Comparison of ENCODE assay signal across 1 cellular context in genomic region chr19:532578-533484, GRCh38.
A peak's percentile ranks its signal among the peaks of the same experiment; 100 is the strongest.
TF ChIP-seq lines count a peak whose summit lies in the region.

No MANE protein-coding gene starts in this region.

TF ChIP-seq in HepG2, 621 proteins besides CTCF, POLR2A, EP300 and RAD21 (continued from another document and continues in another):
- TF ChIP-seq CCDC6 (CRISPR knock-in tag; IDR thresholded peaks at IDR 0.05) (no peak), ZNF570 (CRISPR knock-in tag; IDR thresholded peaks at IDR 0.05; ENCODE audit: borderline replicate concordance) (no peak), DPF2 (CRISPR knock-in tag; IDR thresholded peaks at IDR 0.05; ENCODE audit: borderline replicate concordance, low read depth) (no peak), RFX3 (CRISPR knock-in tag; IDR thresholded peaks at IDR 0.05) (no peak), NFKB2 (CRISPR knock-in tag; IDR thresholded peaks at IDR 0.05; ENCODE audit: borderline replicate concordance) (0 out of 2 replicates have a peak, but pooled peaks have one; percentile 68), ZNF629 (CRISPR knock-in tag; conservative IDR thresholded peaks at IDR 0.05) (no peak), RERE (CRISPR knock-in tag; IDR thresholded peaks at IDR 0.05; ENCODE audit: low read depth) (no peak), ZNF646 (CRISPR knock-in tag; IDR thresholded peaks at IDR 0.05) (no peak), ZNF3 (CRISPR knock-in tag; IDR thresholded peaks at IDR 0.05) (no peak), TCF7L2 (IDR thresholded peaks at IDR 0.05; ENCODE audit: low read depth, low read length) (no peak), ETV6 (CRISPR knock-in tag; conservative IDR thresholded peaks at IDR 0.05) (no peak), ZNF660 (CRISPR knock-in tag; IDR thresholded peaks at IDR 0.05; ENCODE audit: borderline replicate concordance, low read depth) (no peak), RNF2 (conservative IDR thresholded peaks at IDR 0.05; ENCODE audit: low read depth) (no peak), JDP2 (CRISPR knock-in tag; IDR thresholded peaks at IDR 0.05; ENCODE audit: borderline replicate concordance) (no peak), ZNF567 (CRISPR knock-in tag; IDR thresholded peaks at IDR 0.05; ENCODE audit: borderline replicate concordance) (no peak), ZNF362 (CRISPR knock-in tag; IDR thresholded peaks at IDR 0.05; ENCODE audit: borderline replicate concordance) (no peak), ZNF180 (CRISPR knock-in tag; IDR thresholded peaks at IDR 0.05; ENCODE audit: borderline replicate concordance, low read depth) (no peak), NFRKB (IDR thresholded peaks at IDR 0.05) (no peak), DR1 (CRISPR knock-in tag; IDR thresholded peaks at IDR 0.05) (no peak), ZNF235 (CRISPR knock-in tag; IDR thresholded peaks at IDR 0.05; ENCODE audit: borderline replicate concordance) (no peak), ZNF891 (CRISPR knock-in tag; IDR thresholded peaks at IDR 0.05) (no peak), ZNF432 (CRISPR knock-in tag; IDR thresholded peaks at IDR 0.05; ENCODE audit: borderline replicate concordance) (no peak), ZNF883 (CRISPR knock-in tag; IDR thresholded peaks at IDR 0.05; ENCODE audit: not compliant biosample characterization) (no peak), HIVEP1 (CRISPR knock-in tag; IDR thresholded peaks at IDR 0.05) (no peak), ZKSCAN1 (IDR thresholded peaks at IDR 0.05; ENCODE audit: low read length) (no peak), YEATS4 (CRISPR knock-in tag; IDR thresholded peaks at IDR 0.05; ENCODE audit: borderline replicate concordance) (peak; percentile 57; the same call in 1 of the 2 replicates), SP5 (CRISPR knock-in tag; IDR thresholded peaks at IDR 0.05; ENCODE audit: borderline replicate concordance, low read depth) (no peak), ZNF431 (CRISPR knock-in tag; IDR thresholded peaks at IDR 0.05; ENCODE audit: borderline replicate concordance, low read depth) (no peak), SUZ12 (IDR thresholded peaks at IDR 0.05; ENCODE audit: low read depth, low read length) (no peak), SMAD3 (CRISPR knock-in tag; IDR thresholded peaks at IDR 0.05) (no peak), ZFAT (CRISPR knock-in tag; conservative IDR thresholded peaks at IDR 0.05) (peak; percentile 21; the same call in 1 of the 2 replicates), ZNF547 (CRISPR knock-in tag; IDR thresholded peaks at IDR 0.05) (no peak; the same call in 1 of the 2 replicates), HDAC6 (IDR thresholded peaks at IDR 0.05; ENCODE audit: low read depth, low read length) (no peak), TRIM22 (IDR thresholded peaks at IDR 0.05) (no peak), PBX2 (CRISPR knock-in tag; IDR thresholded peaks at IDR 0.05) (no peak), NFIB (CRISPR knock-in tag; IDR thresholded peaks at IDR 0.05; ENCODE audit: borderline replicate concordance) (no peak), SAFB2 (CRISPR knock-in tag; IDR thresholded peaks at IDR 0.05; ENCODE audit: borderline replicate concordance, low read depth) (no peak; the same call in 1 of the 2 replicates), ZKSCAN5 (CRISPR knock-in tag; IDR thresholded peaks at IDR 0.05) (no peak), CSRNP1 (CRISPR knock-in tag; IDR thresholded peaks at IDR 0.05) (no peak), HMGA1 (CRISPR knock-in tag; conservative IDR thresholded peaks at IDR 0.05) (no peak), FOXP4 (CRISPR knock-in tag; IDR thresholded peaks at IDR 0.05) (no peak; the same call in none of the 2 replicates), KAT2B (IDR thresholded peaks at IDR 0.05; ENCODE audit: borderline replicate concordance, low read depth, low read length) (no peak), RXRA (CRISPR knock-in tag; IDR thresholded peaks at IDR 0.05) (peak; percentile 72; the same call in 1 of the 2 replicates), ZSCAN9 (CRISPR knock-in tag; IDR thresholded peaks at IDR 0.05; ENCODE audit: borderline replicate concordance) (peak; percentile 60), SIN3A (IDR thresholded peaks at IDR 0.05; ENCODE audit: borderline replicate concordance, low read depth, low read length) (0 out of 2 replicates have a peak, but pooled peaks have one; percentile 59), ZNF33A (CRISPR knock-in tag; IDR thresholded peaks at IDR 0.05; ENCODE audit: borderline replicate concordance) (no peak), NPAS2 (CRISPR knock-in tag; IDR thresholded peaks at IDR 0.05; ENCODE audit: borderline replicate concordance) (no peak), SALL1 (CRISPR knock-in tag; IDR thresholded peaks at IDR 0.05) (peak; percentile 20; the same call in 1 of the 2 replicates)
